ENCODE assay signal across 22 cellular contexts in the genomic region with DNA sequence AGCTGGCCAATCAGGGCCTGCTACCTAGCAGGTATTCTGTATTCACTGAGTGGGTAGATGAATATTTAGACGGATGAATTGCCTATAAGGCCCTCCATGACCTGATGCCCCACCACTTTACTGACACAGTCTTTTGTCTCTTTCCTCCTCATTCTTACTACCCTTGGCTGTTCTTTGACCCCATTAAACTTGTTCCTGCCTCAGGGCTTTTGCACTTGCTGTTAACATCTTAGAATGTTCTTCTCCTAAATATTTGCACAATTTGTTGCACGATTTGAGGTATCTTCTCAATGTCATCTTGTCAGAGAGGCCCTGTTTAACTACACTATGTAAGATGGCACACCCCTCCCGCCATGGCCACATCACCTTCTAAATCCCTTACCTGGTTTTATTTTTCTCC. TPM values are rescaled to one million over a fixed set of nuclear protein-coding genes. Genes with fewer than 3 reads are reported as not detected.
"Had no signal": no experiment of that assay in that cellular context is flagged by ENCODE, and none has a peak within 500 bp of the region (broad histone marks: within the 10 kb centered on the region; RNA-seq: fewer than 3 reads in every experiment).

No MANE protein-coding gene starts in this region.

- H3K27me3 ChIP-seq: SJSA1 had no signal

- DNase-seq: KBM-7, NCI-H1092, NCI-H1105 treated with DMSO at 0.1 percent for 48 hours, NCI-H1417 treated with DMSO at 0.1 percent for 48 hours, NCI-H187, NCI-H2029, NCI-H2081 treated with DMSO at 0.1 percent for 48 hours, NCI-H2171, NCI-H226, NCI-H446, NCI-H510A, NCI-H524 treated with DMSO at 0.1 percent for 48 hours, NCI-H69, NCI-H774, Right ventricle myocardium superior, RPMI8226, SIG-M5 had no signal

- H3K27ac ChIP-seq: HL-60, SJSA1, SK-N-MC had no signal

- H3K9me3 Mint-ChIP-seq: IgD-negative memory B cell had no signal

- H3K27ac Mint-ChIP-seq: IgD-negative memory B cell had no signal

- H3K4me3 ChIP-seq: SJSA1, SK-N-MC had no signal

RNA-seq across cellular contexts. Expression of gene TTC23L, which starts 3.3 kb away (rescaled TPM):
- total RNA-seq: LHCN-M2, Right ventricle myocardium superior, SJSA1 had no signal
